19 cellular contexts compared by ENCODE assay signal in genomic region chr6:160108077-160108476, GRCh38. TPM values are rescaled to one million over a fixed set of nuclear protein-coding genes. Genes with fewer than 3 reads are reported as not detected.
DNase-seq lines count a peak whose midpoint lies in the region; ATAC-seq and TF ChIP-seq lines count a peak whose summit lies in the region.
"Had no signal": no experiment of that assay in that cellular context is flagged by ENCODE, and none has a peak within 500 bp of the region (broad histone marks: within the 10 kb centered on the region; RNA-seq: fewer than 3 reads in every experiment).

No MANE protein-coding gene starts in this region.

- ATAC-seq in left ventricle myocardium superior: no peak
- ATAC-seq: GM23338, HCT116 had no signal

- TF ChIP-seq CTCF in endothelial cell (IDR thresholded peaks at IDR 0.05; ENCODE audit: unreplicated experiment): no peak
- no peak for TF ChIP-seq CTCF in progenitor cell of endocrine pancreas (IDR thresholded peaks at IDR 0.05; ENCODE audit: unreplicated experiment)

- intact Hi-C loops in activated CD4-positive, alpha-beta T cell treated with anti-CD3 and anti-CD28 coated beads, Interleukin-2, amount 10 ng/mL, durations not matched to agents 24 days and 14 days (cut with micrococcal nuclease): loop anchor here (10.0 kb wide), 1 partner anchor 323 kb away; the partner anchor contains the start of gene TCP1
- intact Hi-C loops in left ventricle myocardium superior (cut with micrococcal nuclease): no loop called here

- CTCF ChIA-PET in CD8-positive, alpha-beta memory T cell (lab: Charles Lee): no interaction called here

- H3K36me3 ChIP-seq in CD8-positive, alpha-beta memory T cell (ENCODE audit: insufficient read depth, low read length): peaks cover 20% of the 10 kb centered on the region

- H3K36me3 Mint-ChIP-seq in activated CD4-positive, alpha-beta T cell treated with anti-CD3 and anti-CD28 coated beads, Interleukin-2, amount 10 ng/mL, durations not matched to agents 24 days and 14 days (ENCODE audit: low read depth): peaks cover 38% of the 10 kb centered on the region
- H3K36me3 Mint-ChIP-seq in CD8-positive, alpha-beta memory T cell: peaks cover 0 to 60% (median 18%) of the 10 kb centered on the region in 3 donors
- H3K36me3 Mint-ChIP-seq in endothelial cell (ENCODE audit: low read depth, unreplicated experiment): peaks cover 40% of the 10 kb centered on the region
- peaks cover 30% of the 10 kb centered on the region for H3K36me3 Mint-ChIP-seq in progenitor cell of endocrine pancreas (ENCODE audit: insufficient read depth)

- POLR2A ChIA-PET in CD8-positive, alpha-beta memory T cell (lab: Charles Lee): no interaction called here

- peaks cover 13% of the 10 kb centered on the region for H3K4me1 Mint-ChIP-seq in activated CD4-positive, alpha-beta T cell treated with anti-CD3 and anti-CD28 coated beads, Interleukin-2, amount 10 ng/mL, durations not matched to agents 24 days and 14 days
- peaks cover 10 to 16% (median 12%) of the 10 kb centered on the region in 3 donors for H3K4me1 Mint-ChIP-seq in CD8-positive, alpha-beta memory T cell
- H3K4me1 Mint-ChIP-seq in endothelial cell (ENCODE audit: unreplicated experiment) (peaks cover 34% of the 10 kb centered on the region), progenitor cell of endocrine pancreas (ENCODE audit: low read depth) (no peaks in the 10 kb centered on the region)

- H3K27me3 Mint-ChIP-seq in activated CD4-positive, alpha-beta T cell treated with anti-CD3 and anti-CD28 coated beads, Interleukin-2, amount 10 ng/mL, durations not matched to agents 24 days and 14 days: no peaks in the 10 kb centered on the region
- no peaks in the 10 kb centered on the region for H3K27me3 Mint-ChIP-seq in CD8-positive, alpha-beta memory T cell
- H3K27me3 Mint-ChIP-seq in endothelial cell (ENCODE audit: unreplicated experiment) (peaks cover 6% of the 10 kb centered on the region), progenitor cell of endocrine pancreas (no peaks in the 10 kb centered on the region)

- no peak for DNase-seq in activated CD4-positive, alpha-beta T cell treated with anti-CD3 and anti-CD28 coated beads, Interleukin-2, amount 10 ng/mL, durations not matched to agents 24 days and 14 days
- no peak for DNase-seq in activated CD4-positive, alpha-beta T cell treated with anti-CD3 and anti-CD28 coated beads, Interleukin-2, amount 50 U/mL, for 1 hour
- no peak for DNase-seq in CD8-positive, alpha-beta memory T cell
- DNase-seq in endothelial cell (ENCODE audit: low spot score): no peak
- DNase-seq in progenitor cell of endocrine pancreas (ENCODE audit: low spot score, unreplicated experiment): no peak
- no peak for DNase-seq in GM03348 (ENCODE audit: low spot score)
- no peak for DNase-seq in left ventricle myocardium superior
- no peak for DNase-seq in stimulated activated CD4-positive, alpha-beta T cell treated with anti-CD3 and anti-CD28 coated beads, Interleukin-1b, Interleukin-23, amount 100 ng/mL, for 48 hours
- DNase-seq: DMS79 treated with DMSO at 0.1 percent for 48 hours, KBM-7, NCI-H1417 treated with DMSO at 0.1 percent for 48 hours, NCI-H2029, NCI-H2171 treated with DMSO at 0.1 percent for 48 hours, NCI-H446 treated with DMSO at 0.1 percent for 48 hours, NCI-H748 treated with DMSO at 0.1 percent for 48 hours, PC-9 had no signal

- no peak overlapping the region for H3K4me3 Mint-ChIP-seq in activated CD4-positive, alpha-beta T cell treated with anti-CD3 and anti-CD28 coated beads, Interleukin-2, amount 10 ng/mL, durations not matched to agents 24 days and 14 days
- H3K4me3 Mint-ChIP-seq in CD8-positive, alpha-beta memory T cell: no peak overlapping the region
- H3K4me3 Mint-ChIP-seq in endothelial cell (ENCODE audit: unreplicated experiment) (no peak overlapping the region), progenitor cell of endocrine pancreas (ENCODE audit: low read depth) (no peak overlapping the region)
- H3K4me3 Mint-ChIP-seq: GM23338 had no signal

- H3K27ac Mint-ChIP-seq in activated CD4-positive, alpha-beta T cell treated with anti-CD3 and anti-CD28 coated beads, Interleukin-2, amount 10 ng/mL, durations not matched to agents 24 days and 14 days: peak overlapping the region; percentile 42
- H3K27ac Mint-ChIP-seq in CD8-positive, alpha-beta memory T cell: peak overlapping the region in 6 of 8 donors; percentile 30 to 78 (median 64)
- H3K27ac Mint-ChIP-seq in endothelial cell (ENCODE audit: unreplicated experiment) (peak overlapping the region; percentile 49), progenitor cell of endocrine pancreas (peak overlapping the region; percentile 29)
- H3K27ac Mint-ChIP-seq: GM23338 had no signal

- H3K27me3 ChIP-seq in CD8-positive, alpha-beta memory T cell (ENCODE audit: insufficient read depth, low read length, poor library complexity, severe bottlenecking): no peaks in the 10 kb centered on the region

- H3K9me3 Mint-ChIP-seq in activated CD4-positive, alpha-beta T cell treated with anti-CD3 and anti-CD28 coated beads, Interleukin-2, amount 10 ng/mL, durations not matched to agents 24 days and 14 days: no peaks in the 10 kb centered on the region
- no peaks in the 10 kb centered on the region for H3K9me3 Mint-ChIP-seq in CD8-positive, alpha-beta memory T cell
- H3K9me3 Mint-ChIP-seq in endothelial cell (ENCODE audit: unreplicated experiment) (no peaks in the 10 kb centered on the region), progenitor cell of endocrine pancreas (ENCODE audit: low read depth) (no peaks in the 10 kb centered on the region)
- H3K9me3 Mint-ChIP-seq: GM23338 had no signal

- no peak overlapping the region for H3K4me3 ChIP-seq in CD8-positive, alpha-beta memory T cell (ENCODE audit: low read length)
- H3K4me3 ChIP-seq: GM23338, PC-9 had no signal

- H3K9me3 ChIP-seq in CD8-positive, alpha-beta memory T cell (ENCODE audit: low read length): no peaks in the 10 kb centered on the region

- no peaks in the 10 kb centered on the region for H3K4me1 ChIP-seq in CD8-positive, alpha-beta memory T cell (ENCODE audit: insufficient read depth, low read length)

- H3K27ac ChIP-seq in CD8-positive, alpha-beta memory T cell (ENCODE audit: low read depth, low read length): no peak overlapping the region
- H3K27ac ChIP-seq: PC-9 had no signal

RNA-seq across cellular contexts. Expression of gene SLC22A1, which starts 13.5 kb away (rescaled TPM):
- total RNA-seq in activated CD4-positive, alpha-beta T cell treated with anti-CD3 and anti-CD28 coated beads, Interleukin-2, amount 10 ng/mL, durations not matched to agents 24 days and 14 days: 2.2 and 3.1 TPM in 2 replicates
- under 1 TPM; 0.22 to 0.49 TPM for total RNA-seq in CD8-positive, alpha-beta memory T cell
- polyA plus RNA-seq in CD8-positive, alpha-beta memory T cell: 0.13 TPM
- total RNA-seq in endothelial cell (ENCODE audit: unreplicated experiment) (2.7 TPM), progenitor cell of endocrine pancreas (2.4 and 3.0 TPM in 2 replicates), left ventricle myocardium superior (0.17 TPM)
- total RNA-seq: G401, PC-9 had no signal
